In genomic region chr13:102311433-102311796, GRCh38 we compare ENCODE assay signal across 23 cellular contexts.
A peak's percentile ranks its signal among the peaks of the same experiment; 100 is the strongest.
DNase-seq lines count a peak whose midpoint lies in the region; ATAC-seq and TF ChIP-seq lines count a peak whose summit lies in the region.
"Had no signal": no experiment of that assay in that cellular context is flagged by ENCODE, and none has a peak within 500 bp of the region (broad histone marks: within the 10 kb centered on the region; RNA-seq: fewer than 3 reads in every experiment).

No MANE protein-coding gene starts in this region.

- H3K4me1 ChIP-seq in esophagus squamous epithelium: peaks cover 0 to 26% (median 6%) of the 10 kb centered on the region in 3 donors
- H3K4me1 ChIP-seq: Peyer's patch, SJSA1 had no signal

- H3K4me3 ChIP-seq in esophagus squamous epithelium (no peak overlapping the region), retinal pigment epithelial cell (ENCODE audit: low read length) (no peak overlapping the region)
- H3K4me3 ChIP-seq: K562, Peyer's patch, SJSA1 had no signal

- H3K36me3 ChIP-seq in esophagus squamous epithelium: no peaks in the 10 kb centered on the region
- H3K36me3 ChIP-seq: Peyer's patch, SJSA1 had no signal

- ATAC-seq in left cardiac atrium: peak; percentile 11 to 52
- ATAC-seq: HepG2, K562 had no signal

- TF ChIP-seq CTCF in esophagus squamous epithelium (IDR thresholded peaks at IDR 0.05) (no peak), retinal pigment epithelial cell (conservative IDR thresholded peaks at IDR 0.05; ENCODE audit: low read depth, low read length) (peak; percentile 4)

- intact Hi-C loops in esophagus squamous epithelium (cut with DNase I) (no loop called here), left cardiac atrium (cut with DNase I) (no loop called here)

- peak overlapping the region in 3 of 4 donors; percentile 32 to 47 (median 45) for H3K27ac ChIP-seq in esophagus squamous epithelium
- H3K27ac ChIP-seq: C4-2B, Peyer's patch, SJSA1 had no signal

- no peaks in the 10 kb centered on the region for H3K9me3 ChIP-seq in esophagus squamous epithelium
- H3K9me3 ChIP-seq: Peyer's patch, SJSA1 had no signal

- no peaks in the 10 kb centered on the region for H3K27me3 ChIP-seq in esophagus squamous epithelium
- H3K27me3 ChIP-seq: Peyer's patch, SJSA1 had no signal

- in situ Hi-C loops in G401 (cut with HindIII; ENCODE audit: low sequenced_read_pairs): no loop called here

- WGBS in esophagus squamous epithelium, 2 donors: 61 to 63% methylated on average over 5 of the region's 5 CpGs

- TF ChIP-seq POLR2A in esophagus squamous epithelium (IDR thresholded peaks at IDR 0.05): no peak

- DNase-seq in G401 (ENCODE audit: low spot score) (peak; percentile 72), esophagus squamous epithelium (lab: John Stamatoyannopoulos, UW) (no peak), left cardiac atrium (peak; percentile 20), retinal pigment epithelial cell (ENCODE audit: low read depth) (no peak), GF-D8 (lab: John Stamatoyannopoulos, UW) (no peak), midbrain (lab: John Stamatoyannopoulos, UW) (no peak), NCI-H2107 (lab: John Stamatoyannopoulos, UW) (no peak)
- no peak for DNase-seq in activated CD4-positive, alpha-beta T cell treated with anti-CD3 and anti-CD28 coated beads, Interleukin-2, amount 50 U/mL, for 4 hours
- DNase-seq: GDM1; H7; HFFc6; NCI-H1092; NCI-H146; NCI-H2029; NCI-H226; NCI-H524; NCI-H774; NK-92 treated with Interleukin-12 subunit alpha and Interleukin-12 subunit beta, amount 100 ng/mL, for 24 hours had no signal

Comparison
In these comparisons a context has a peak if more than half of its experiments do, and no peak if none do; other contexts are left out.
1. DNase-seq: peak in G401 (single experiment) and left cardiac atrium (single experiment); none in esophagus squamous epithelium (single experiment), retinal pigment epithelial cell (single experiment), GF-D8 (single experiment), midbrain (single experiment), NCI-H2107 (single experiment) and activated CD4-positive, alpha-beta T cell treated with anti-CD3 and anti-CD28 coated beads, Interleukin-2, amount 50 U/mL, for 4 hours (0 of 2).